In the genomic region with DNA sequence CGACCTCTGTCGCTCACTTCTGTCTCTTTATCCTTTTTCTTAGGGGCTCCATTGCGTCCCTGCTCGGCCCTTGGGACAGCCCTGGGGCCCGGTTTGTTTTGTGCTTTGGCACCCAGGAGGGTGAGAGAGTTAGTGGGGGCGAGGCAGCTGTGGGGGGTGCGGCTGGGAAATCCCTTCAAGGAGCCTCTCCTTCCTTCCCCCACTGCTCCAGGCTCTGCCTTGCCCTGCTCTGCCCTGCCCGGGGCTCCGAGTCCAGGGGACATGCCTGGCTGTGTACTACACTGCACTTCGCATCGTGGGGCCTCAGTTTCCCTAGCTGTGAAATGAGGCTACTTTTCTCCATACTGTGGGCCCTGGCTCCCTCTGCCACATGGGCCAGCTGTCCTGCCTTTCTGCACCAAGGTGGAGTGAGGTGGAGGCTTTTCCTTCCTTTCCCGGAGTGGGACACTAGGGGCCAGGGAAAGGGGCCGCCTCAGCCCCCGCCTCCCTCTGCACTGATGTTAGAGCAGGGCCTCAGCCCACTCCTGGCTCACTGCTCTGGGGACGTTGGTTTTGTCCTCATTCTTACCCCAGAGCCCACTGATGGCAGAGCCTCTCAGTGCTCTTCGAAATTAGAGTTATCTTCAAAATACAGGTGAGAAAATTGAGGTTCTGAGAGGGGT, we compare ENCODE assay signal across 1 cellular context.
TF ChIP-seq lines count a peak whose summit lies in the region.

No MANE protein-coding gene starts in this region.

TF ChIP-seq in endothelial cell of umbilical vein, 7 proteins besides CTCF, POLR2A, EP300 and RAD21:
- no peak for TF ChIP-seq GATA2 (IDR thresholded peaks at IDR 0.05; ENCODE audit: insufficient read depth, insufficient read length, low read depth, low read length)
- TF ChIP-seq, protein P1, sequence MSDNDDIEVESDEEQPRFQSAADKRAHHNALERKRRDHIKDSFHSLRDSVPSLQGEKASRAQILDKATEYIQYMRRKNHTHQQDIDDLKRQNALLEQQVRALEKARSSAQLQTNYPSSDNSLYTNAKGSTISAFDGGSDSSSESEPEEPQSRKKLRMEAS (IDR thresholded peaks at IDR 0.05; ENCODE audit: insufficient read depth, insufficient read length), result no peak
- TF ChIP-seq JUN (IDR thresholded peaks at IDR 0.05; ENCODE audit: borderline replicate concordance, insufficient read depth, insufficient read length, low read depth), result no peak
- TF ChIP-seq EZH2 (IDR thresholded peaks at IDR 0.05; ENCODE audit: borderline replicate concordance, low read depth, low read length, severe bottlenecking), result no peak
- TF ChIP-seq FOS (IDR thresholded peaks at IDR 0.05; ENCODE audit: borderline replicate concordance, insufficient read depth, low read length), result no peak
- no peak for TF ChIP-seq POLR2AphosphoS5 (IDR thresholded peaks at IDR 0.05; ENCODE audit: insufficient read depth, low read depth, low read length)
- no peak for TF ChIP-seq MYC (IDR thresholded peaks at IDR 0.05; ENCODE audit: low read depth, low read length)
